ENCODE assay signal across 26 cellular contexts in the genomic region with DNA sequence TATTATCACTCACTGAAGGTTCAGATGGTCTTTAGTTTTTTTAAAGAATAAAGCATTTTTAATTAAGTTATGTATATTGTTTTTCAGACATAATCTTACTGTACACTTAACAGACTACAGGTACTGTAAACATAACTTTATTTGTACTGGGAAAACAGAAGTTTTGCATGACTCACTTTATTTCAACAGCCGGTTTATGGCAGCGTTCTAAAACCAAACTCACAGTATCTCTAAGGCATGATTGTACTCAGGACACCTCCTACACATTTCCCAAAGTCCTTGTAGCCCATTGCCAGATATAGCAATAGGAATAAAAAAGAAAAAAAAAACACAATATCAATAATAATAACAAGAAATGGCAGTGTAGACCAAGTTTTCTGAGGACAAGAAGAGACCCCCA.
"Had no signal": no experiment of that assay in that cellular context is flagged by ENCODE, and none has a peak within 500 bp of the region (broad histone marks: within the 10 kb centered on the region; RNA-seq: fewer than 3 reads in every experiment).

No MANE protein-coding gene starts in this region.

- ATAC-seq: gastroesophageal sphincter; lower lobe of right lung; natural killer cell treated with Interleukin-12 subunit alpha and Interleukin-12 subunit beta and Interleukin-15 and Interleukin-18, amount 100 ng/mL, for 72 hours; pancreas; right cardiac atrium; stimulated activated effector memory CD8-positive, alpha-beta T cell treated with anti-CD3 and anti-CD28 coated beads, Interleukin-12 subunit alpha, Interleukin-12 subunit beta, amount 100 ng/mL, for 72 hours; stimulated activated naive CD8-positive, alpha-beta T cell treated with anti-CD3 and anti-CD28 coated beads, Interleukin-15, Interleukin-2, amounts not matched to agents 100 U/mL and 50 U/mL, for 24 hours had no signal

- H3K4me1 ChIP-seq: gastroesophageal sphincter, left ventricle myocardium inferior, lower lobe of right lung, neural progenitor cell, pancreas, suprapubic skin, thyroid gland had no signal

- H3K9me3 ChIP-seq: gastroesophageal sphincter, left ventricle myocardium inferior, lower lobe of right lung, pancreas, suprapubic skin, thyroid gland had no signal

- H3K4me3 Mint-ChIP-seq: endodermal cell; immature natural killer cell; memory B cell; mesothelial cell of epicardium; natural killer cell treated with Interleukin-12 subunit alpha and Interleukin-12 subunit beta and Interleukin-15 and Interleukin-18, amount 100 ng/mL, for 72 hours; neural progenitor cell; stimulated activated effector memory CD8-positive, alpha-beta T cell treated with anti-CD3 and anti-CD28 coated beads, Interleukin-12 subunit alpha, Interleukin-12 subunit beta, amount 100 ng/mL, for 72 hours; type B pancreatic cell had no signal

- H3K27ac Mint-ChIP-seq: endodermal cell; immature natural killer cell; memory B cell; mesothelial cell of epicardium; natural killer cell treated with Interleukin-12 subunit alpha and Interleukin-12 subunit beta and Interleukin-15 and Interleukin-18, amount 100 ng/mL, for 72 hours; neural progenitor cell; progenitor cell of endocrine pancreas; stimulated activated effector memory CD8-positive, alpha-beta T cell treated with anti-CD3 and anti-CD28 coated beads, Interleukin-12 subunit alpha, Interleukin-12 subunit beta, amount 100 ng/mL, for 72 hours; type B pancreatic cell had no signal

- DNase-seq: effector CD4-positive, alpha-beta T cell; endodermal cell; foreskin fibroblast; glutamatergic neuron; immature natural killer cell; left ventricle myocardium inferior; lower lobe of right lung; occipital lobe; pancreas; right cardiac atrium; stimulated activated CD4-positive, alpha-beta T cell treated with anti-CD3 and anti-CD28 coated beads, Interleukin-4, amount 100 ng/mL, for 1 hour; stimulated activated CD8-positive, alpha-beta memory T cell treated with anti-CD3 and anti-CD28 coated beads, Interleukin-4, amount 100 ng/mL, for 48 hours; stimulated activated naive CD8-positive, alpha-beta T cell treated with anti-CD3 and anti-CD28 coated beads, Interleukin-15, Interleukin-2, amounts not matched to agents 100 U/mL and 50 U/mL, for 24 hours; thyroid gland had no signal

- H3K27ac ChIP-seq: gastroesophageal sphincter, left ventricle myocardium inferior, lower lobe of right lung, neural progenitor cell, pancreas, suprapubic skin, thyroid gland had no signal

- H2AFZ ChIP-seq: neural progenitor cell had no signal

- H3K4me2 ChIP-seq: neural progenitor cell, smooth muscle cell had no signal

- FAIRE-seq: keratinocyte, pancreas, urothelium cell line had no signal

- H3K36me3 ChIP-seq: gastroesophageal sphincter, left ventricle myocardium inferior, lower lobe of right lung, neural progenitor cell, pancreas, suprapubic skin, thyroid gland had no signal

- H3K9me3 Mint-ChIP-seq: endodermal cell, memory B cell, neural progenitor cell, type B pancreatic cell had no signal

- H3K4me1 Mint-ChIP-seq: endodermal cell; immature natural killer cell; memory B cell; mesothelial cell of epicardium; neural progenitor cell; stimulated activated effector memory CD8-positive, alpha-beta T cell treated with anti-CD3 and anti-CD28 coated beads, Interleukin-12 subunit alpha, Interleukin-12 subunit beta, amount 100 ng/mL, for 72 hours had no signal

- H3K9ac ChIP-seq: neural progenitor cell had no signal

- H3K27me3 Mint-ChIP-seq: memory B cell; natural killer cell treated with Interleukin-12 subunit alpha and Interleukin-12 subunit beta and Interleukin-15 and Interleukin-18, amount 100 ng/mL, for 72 hours; progenitor cell of endocrine pancreas; type B pancreatic cell had no signal

- H3K27me3 ChIP-seq: gastroesophageal sphincter, neural progenitor cell, pancreas, suprapubic skin, thyroid gland had no signal

- H3K36me3 Mint-ChIP-seq: immature natural killer cell; memory B cell; mesothelial cell of epicardium; natural killer cell treated with Interleukin-12 subunit alpha and Interleukin-12 subunit beta and Interleukin-15 and Interleukin-18, amount 100 ng/mL, for 72 hours; neural progenitor cell; stimulated activated effector memory CD8-positive, alpha-beta T cell treated with anti-CD3 and anti-CD28 coated beads, Interleukin-12 subunit alpha, Interleukin-12 subunit beta, amount 100 ng/mL, for 72 hours; type B pancreatic cell had no signal

- H3K4me3 ChIP-seq: gastroesophageal sphincter, left ventricle myocardium inferior, lower lobe of right lung, neural progenitor cell, pancreas, smooth muscle cell, suprapubic skin, thyroid gland had no signal
